33 cellular contexts compared by ENCODE assay signal in genomic region chr2:4832642-4833041, GRCh38.
"Had no signal": no experiment of that assay in that cellular context is flagged by ENCODE, and none has a peak within 500 bp of the region (broad histone marks: within the 10 kb centered on the region; RNA-seq: fewer than 3 reads in every experiment).

No MANE protein-coding gene starts in this region.

- H3K27me3 ChIP-seq: MG63 had no signal

- DNase-seq: Karpas-422, Kasumi-1, MG63, MM.1S, MV-4-11, NCI-H1048, NCI-H1092, NCI-H1092 treated with DMSO at 0.1 percent for 48 hours, NCI-H1105, NCI-H1105 treated with DMSO at 0.1 percent for 48 hours, NCI-H1417, NCI-H1417 treated with DMSO at 0.1 percent for 48 hours, NCI-H1436, NCI-H1436 treated with DMSO at 0.1 percent for 48 hours, NCI-H146, NCI-H187, NCI-H187 treated with DMSO at 0.1 percent for 48 hours, NCI-H1930, NCI-H2029, NCI-H2029 treated with DMSO at 0.1 percent for 48 hours, NCI-H2081, NCI-H2081 treated with DMSO at 0.1 percent for 48 hours, NCI-H2107, NCI-H2171, NCI-H2171 treated with DMSO at 0.1 percent for 48 hours, NCI-H2227 treated with DMSO at 0.1 percent for 48 hours, NCI-H226, NCI-H345, NCI-H446, NCI-H446 treated with DMSO at 0.1 percent for 48 hours, NCI-H510A, NCI-H510A treated with DMSO at 0.1 percent for 48 hours, NCI-H524 had no signal

- H3K9me3 ChIP-seq: MG63 had no signal

- H3K36me3 ChIP-seq: MG63 had no signal

- H3K4me3 ChIP-seq: MG63 had no signal
